ENCODE assay signal across 8 cellular contexts in genomic region chr12:124921200-124922008, GRCh38. TPM values are rescaled to one million over a fixed set of nuclear protein-coding genes. Genes with fewer than 3 reads are reported as not detected.
DNase-seq lines count a peak whose midpoint lies in the region; ATAC-seq and TF ChIP-seq lines count a peak whose summit lies in the region.

No MANE protein-coding gene starts in this region.

- H3K36me3 ChIP-seq in brain microvascular endothelial cell (replicated peaks) = no peaks in the 10 kb centered on the region

- in situ Hi-C loops in brain microvascular endothelial cell (cut with HindIII; ENCODE audit: low pct_ligation_motif_present, low sequenced_read_pairs) = no loop called here

- no peak for TF ChIP-seq CTCF in brain microvascular endothelial cell (IDR thresholded peaks at IDR 0.05; ENCODE audit: low read depth, low read length, missing control alignments)

- H3K27me3 ChIP-seq in brain microvascular endothelial cell (replicated peaks) = no peaks in the 10 kb centered on the region

- DNase-seq in SK-N-DZ (ENCODE audit: low spot score) = peak; percentile 85
- DNase-seq in brain microvascular endothelial cell = peak; percentile 67
- peak; percentile 78 for DNase-seq in kidney tubule cell (ENCODE audit: low spot score)
- peak in 2 of 3 experiments; percentile 68 to 83 for DNase-seq in stimulated activated CD4-positive, alpha-beta T cell treated with anti-CD3 and anti-CD28 coated beads, TNF-alpha, amount 100 ng/mL, for 24 hours (ENCODE audit: low read depth in 3 of 3)
- no peak for DNase-seq in nucleus accumbens (lab: John Stamatoyannopoulos, UW)
- DNase-seq in NCI-H2081 treated with DMSO at 0.1 percent for 48 hours (lab: John Stamatoyannopoulos, UW) = no peak

- no peak overlapping the region for H3K27ac ChIP-seq in brain microvascular endothelial cell

- ATAC-seq in GM18519 (IDR thresholded peaks at IDR 0.05; ENCODE audit: low FRiP score, unreplicated experiment) (peak; percentile 33), HG02938 (IDR thresholded peaks at IDR 0.05; ENCODE audit: unreplicated experiment) (peak; percentile 42)

- H3K4me3 ChIP-seq in brain microvascular endothelial cell (ENCODE audit: low read depth, low read length) = peak overlapping the region; percentile 55

RNA-seq across cellular contexts. Expression of gene UBC, which starts 7.0 kb away (rescaled TPM):
- 942 and 1,012 TPM in 2 replicates for polyA plus RNA-seq in SK-N-DZ (2014; cell fraction: cytosol; rRNA removed)
- 520 and 534 TPM in 2 replicates for polyA plus RNA-seq in SK-N-DZ (2014; cell fraction: nucleus; rRNA removed)

RNA-seq across cellular contexts. Expression of gene SCARB1, which starts 57.7 kb away (rescaled TPM):
- polyA plus RNA-seq in SK-N-DZ (2014; cell fraction: cytosol; rRNA removed) = 24.3 and 28.7 TPM in 2 replicates
- 39.8 and 51.1 TPM in 2 replicates for polyA plus RNA-seq in SK-N-DZ (2014; cell fraction: nucleus; rRNA removed)

Comparison
In these comparisons a context has a peak if more than half of its experiments do, and no peak if none do; other contexts are left out.
1. DNase-seq: peak in SK-N-DZ (single experiment), brain microvascular endothelial cell (single experiment), kidney tubule cell (single experiment) and stimulated activated CD4-positive, alpha-beta T cell treated with anti-CD3 and anti-CD28 coated beads, TNF-alpha, amount 100 ng/mL, for 24 hours (2 of 3); none in nucleus accumbens (0 of 56) and NCI-H2081 treated with DMSO at 0.1 percent for 48 hours (single experiment).